In genomic region chr20:46530640-46531039, GRCh38 we compare ENCODE assay signal across 3 cellular contexts.
A peak's percentile ranks its signal among the peaks of the same experiment; 100 is the strongest.
TF ChIP-seq lines count a peak whose summit lies in the region.

No MANE protein-coding gene starts in this region.

TF ChIP-seq in HepG2, 621 proteins besides CTCF, POLR2A, EP300 and RAD21:
- TF ChIP-seq CBX2 (IDR thresholded peaks at IDR 0.05; ENCODE audit: low read depth, low read length) (no peak), CBX2 (CRISPR knock-in tag; IDR thresholded peaks at IDR 0.05; ENCODE audit: low read depth) (no peak), ZSCAN21 (CRISPR knock-in tag; IDR thresholded peaks at IDR 0.05; ENCODE audit: borderline replicate concordance) (no peak), ATF4 (CRISPR knock-in tag; IDR thresholded peaks at IDR 0.05) (peak in 1 of 2 experiments; percentile 66; a peak in 1 of 4 replicates), KLF13 (CRISPR knock-in tag; IDR thresholded peaks at IDR 0.05) (no peak), ZEB1 (IDR thresholded peaks at IDR 0.05; ENCODE audit: insufficient replicate concordance, low read depth) (no peak), ATF7 (IDR thresholded peaks at IDR 0.05) (0 out of 2 replicates have a peak, but pooled peaks have one; percentile 17), ATF7 (CRISPR knock-in tag; IDR thresholded peaks at IDR 0.05) (no peak), CEBPB (IDR thresholded peaks at IDR 0.05; ENCODE audit: borderline replicate concordance, low read depth, low read length) (peak; percentile 52; the same call in 1 of the 2 replicates), MAFG (CRISPR knock-in tag; IDR thresholded peaks at IDR 0.05) (no peak), DPF2 (CRISPR knock-in tag; IDR thresholded peaks at IDR 0.05; ENCODE audit: borderline replicate concordance, low read depth) (no peak), ZNF275 (CRISPR knock-in tag; IDR thresholded peaks at IDR 0.05; ENCODE audit: borderline replicate concordance) (no peak), MIXL1 (CRISPR knock-in tag; IDR thresholded peaks at IDR 0.05) (no peak)
TF ChIP-seq in HepG2: peak in this region for 3.

TF ChIP-seq in WTC11, 78 proteins besides CTCF, POLR2A, EP300 and RAD21:
- TF ChIP-seq JUN (CRISPR knock-in tag; IDR thresholded peaks at IDR 0.05) (no peak), GABPB1 (CRISPR knock-in tag; IDR thresholded peaks at IDR 0.05) (peak; percentile 70), ERG (CRISPR knock-in tag; IDR thresholded peaks at IDR 0.05) (no peak)

TF ChIP-seq in H1, 55 proteins besides CTCF, POLR2A, EP300 and RAD21:
- no peak for TF ChIP-seq ATF2 (IDR thresholded peaks at IDR 0.05; ENCODE audit: low read length)
- TF ChIP-seq CHD2 (IDR thresholded peaks at IDR 0.05; ENCODE audit: low read length) = no peak
- TF ChIP-seq SP1 (IDR thresholded peaks at IDR 0.05; ENCODE audit: low read depth, low read length) = no peak
- no peak for TF ChIP-seq RBBP5 (IDR thresholded peaks at IDR 0.05; ENCODE audit: borderline replicate concordance, low read depth, low read length)
- no peak for TF ChIP-seq GTF2F1 (IDR thresholded peaks at IDR 0.05; ENCODE audit: borderline replicate concordance, low read depth, low read length)
- TF ChIP-seq NANOG (IDR thresholded peaks at IDR 0.05; ENCODE audit: insufficient read depth, low read depth, low read length, poor library complexity, severe bottlenecking) = no peak
- no peak for TF ChIP-seq BCL11A (IDR thresholded peaks at IDR 0.05; ENCODE audit: low read depth in 2 of 2, low read length in 2 of 2)
